ENCODE assay signal across 8 cellular contexts in the genomic region with DNA sequence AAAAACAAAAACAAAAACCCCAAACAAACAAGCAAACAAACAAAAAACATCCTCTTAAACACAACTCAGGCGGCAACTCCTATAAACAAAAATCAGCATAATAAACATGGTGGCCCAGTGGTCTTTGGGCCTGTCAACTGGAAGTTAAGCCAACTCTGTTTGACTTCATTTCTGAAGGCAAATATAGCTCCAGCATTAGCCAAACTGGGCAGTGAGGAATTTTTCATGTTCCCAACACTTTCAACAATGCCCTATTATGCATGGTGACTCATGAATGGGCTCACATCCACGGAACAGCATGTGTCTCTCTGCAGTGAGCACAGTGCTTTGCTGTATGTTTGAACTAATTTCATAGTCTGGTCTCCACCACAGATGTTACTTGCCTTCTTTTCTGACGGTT.
DNase-seq lines count a peak whose midpoint lies in the region; FAIRE-seq and TF ChIP-seq lines count a peak whose summit lies in the region.

No MANE protein-coding gene starts in this region.

- no peak for TF ChIP-seq CTCF in astrocyte (IDR thresholded peaks at IDR 0.05; ENCODE audit: insufficient read depth, low read depth, low read length)
- TF ChIP-seq CTCF in right atrium auricular region (IDR thresholded peaks at IDR 0.05) = no peak
- no peak for TF ChIP-seq CTCF in sigmoid colon (IDR thresholded peaks at IDR 0.05)

- H3K27ac ChIP-seq in astrocyte (ENCODE audit: low read depth, low read length) (peak overlapping the region; percentile 86), right atrium auricular region (peak overlapping the region; percentile 77 to 94), sigmoid colon (peak overlapping the region; percentile 82 to 92 (median 87))

- peaks cover 1% of the 10 kb centered on the region for H3K9me3 Mint-ChIP-seq in astrocyte (ENCODE audit: unreplicated experiment)

- no peak overlapping the region for H3K4me3 Mint-ChIP-seq in astrocyte (ENCODE audit: unreplicated experiment)

- H2AFZ ChIP-seq in astrocyte (ENCODE audit: low read depth, low read length) = no peak overlapping the region

- H4K20me1 ChIP-seq in astrocyte (ENCODE audit: insufficient read depth, low read length) = no peaks in the 10 kb centered on the region

- TF ChIP-seq POLR2A in sigmoid colon (IDR thresholded peaks at IDR 0.05) (no peak), GM12891 (IDR thresholded peaks at IDR 0.05; ENCODE audit: low read depth, low read length) (no peak)

- DNase-seq in GM04503 (ENCODE audit: low read depth) = peak; percentile 96
- DNase-seq in astrocyte (ENCODE audit: low read depth) = peak; percentile 98
- DNase-seq in right atrium auricular region (ENCODE audit: low spot score) = peak; percentile 88
- peak; percentile 90 for DNase-seq in sigmoid colon
- no peak for DNase-seq in HT-29 (ENCODE audit: low spot score)
- DNase-seq in NCI-H128 (lab: John Stamatoyannopoulos, UW; ENCODE audit: unreplicated experiment) = no peak
- DNase-seq in GM12891 (ENCODE audit: insufficient read length, low spot score) = no peak
- no peak for DNase-seq in GDM1 (lab: John Stamatoyannopoulos, UW)

- H3K36me3 ChIP-seq in astrocyte (ENCODE audit: insufficient read depth, low read length) = no peaks in the 10 kb centered on the region
- H3K36me3 ChIP-seq in right atrium auricular region = no peaks in the 10 kb centered on the region
- H3K36me3 ChIP-seq in sigmoid colon = no peaks in the 10 kb centered on the region

- H3K4me1 ChIP-seq in astrocyte (ENCODE audit: insufficient read depth, low read length) = peaks cover 38% of the 10 kb centered on the region
- peaks cover 0 to 40% of the 10 kb centered on the region in 2 donors for H3K4me1 ChIP-seq in right atrium auricular region
- H3K4me1 ChIP-seq in sigmoid colon = peaks cover 0 to 89% (median 60%) of the 10 kb centered on the region in 4 donors

- TF ChIP-seq EP300 in sigmoid colon (IDR thresholded peaks at IDR 0.05) = peak in 2 of 4 donors; percentile 52 to 90

- H3K4me2 ChIP-seq in astrocyte (ENCODE audit: low read length) = peak overlapping the region; percentile 68

- H3K9me3 ChIP-seq in astrocyte (ENCODE audit: insufficient read depth, low read depth, low read length) (no peaks in the 10 kb centered on the region), right atrium auricular region (no peaks in the 10 kb centered on the region), sigmoid colon (no peaks in the 10 kb centered on the region)

- no peaks in the 10 kb centered on the region for H3K27me3 Mint-ChIP-seq in astrocyte (ENCODE audit: low read depth, unreplicated experiment)

- 48 to 62% methylated on average over 3 of the region's 3 CpGs for WGBS in sigmoid colon, 2 donors

- no peaks in the 10 kb centered on the region for H3K79me2 ChIP-seq in astrocyte (ENCODE audit: insufficient read depth, low read length)

- H3K9ac ChIP-seq in astrocyte (ENCODE audit: low read length) = peak overlapping the region; percentile 70

- intact Hi-C loops in sigmoid colon (cut with DNase I) = no loop called here

- H3K4me1 Mint-ChIP-seq in astrocyte (ENCODE audit: low read depth, unreplicated experiment) = peaks cover 35% of the 10 kb centered on the region

- H3K4me3 ChIP-seq in astrocyte (ENCODE audit: insufficient read depth, low read depth, low read length) = no peak overlapping the region
- no peak overlapping the region for H3K4me3 ChIP-seq in right atrium auricular region
- no peak overlapping the region for H3K4me3 ChIP-seq in sigmoid colon

- FAIRE-seq in astrocyte (lab: Jason Lieb, UNC) (peak; percentile 100), GM12891 (lab: Jason Lieb, UNC) (no peak)

- H3K27me3 ChIP-seq in astrocyte (ENCODE audit: insufficient read depth, low read length) = no peaks in the 10 kb centered on the region
- H3K27me3 ChIP-seq in right atrium auricular region = no peaks in the 10 kb centered on the region
- no peaks in the 10 kb centered on the region for H3K27me3 ChIP-seq in sigmoid colon

- H3K27ac Mint-ChIP-seq in astrocyte (ENCODE audit: unreplicated experiment) = peak overlapping the region; percentile 90

- no peaks in the 10 kb centered on the region for H3K36me3 Mint-ChIP-seq in astrocyte (ENCODE audit: low read depth, unreplicated experiment)

TF ChIP-seq in GM12891, 5 proteins besides CTCF, POLR2A, EP300 and RAD21:
- TF ChIP-seq POLR2AphosphoS5 (IDR thresholded peaks at IDR 0.05; ENCODE audit: low read depth, low read length) = no peak
- TF ChIP-seq TAF1 (IDR thresholded peaks at IDR 0.05; ENCODE audit: low read depth, low read length) = no peak
- TF ChIP-seq SPI1 (IDR thresholded peaks at IDR 0.05; ENCODE audit: low read depth, low read length) = no peak
- TF ChIP-seq POU2F2 (IDR thresholded peaks at IDR 0.05; ENCODE audit: low read depth, low read length) = no peak
- no peak for TF ChIP-seq PAX5 (IDR thresholded peaks at IDR 0.05; ENCODE audit: insufficient read depth, low read length, severe bottlenecking)

Comparison
In these comparisons a context has a peak if more than half of its experiments do, and no peak if none do; other contexts are left out.
1. DNase-seq: peak in GM04503 (single experiment), astrocyte (single experiment), right atrium auricular region (single experiment) and sigmoid colon (single experiment); none in HT-29 (single experiment), NCI-H128 (single experiment), GM12891 (single experiment) and GDM1 (single experiment).
2. Peak in every context shown above with its lines, with median percentiles within 50 percentile points of each other: H3K27ac ChIP-seq.